Comparison of ENCODE assay signal across 15 cellular contexts in genomic region chr2:171718720-171719119, GRCh38. TPM values are rescaled to one million over a fixed set of nuclear protein-coding genes. Genes with fewer than 3 reads are reported as not detected.
DNase-seq lines count a peak whose midpoint lies in the region; ATAC-seq and TF ChIP-seq lines count a peak whose summit lies in the region.
"Had no signal": no experiment of that assay in that cellular context is flagged by ENCODE, and none has a peak within 500 bp of the region (broad histone marks: within the 10 kb centered on the region; RNA-seq: fewer than 3 reads in every experiment).

No MANE protein-coding gene starts in this region.

- TF ChIP-seq CTCF in Peyer's patch (IDR thresholded peaks at IDR 0.05): no peak

- no peak for DNase-seq in activated naive CD8-positive, alpha-beta T cell treated with anti-CD3 and anti-CD28 coated beads, Interleukin-2, amount 50 U/mL, for 24 hours
- DNase-seq in activated naive CD8-positive, alpha-beta T cell treated with anti-CD3 and anti-CD28 coated beads for 36 hours: no peak
- DNase-seq in NOMO-1 treated with DMSO at 0.1 percent for 48 hours (lab: John Stamatoyannopoulos, UW; ENCODE audit: unreplicated experiment): no peak
- DNase-seq in NCI-H2171 (lab: John Stamatoyannopoulos, UW): no peak
- DNase-seq in nucleus accumbens (lab: John Stamatoyannopoulos, UW): no peak
- DNase-seq in Peyer's patch: no peak
- DNase-seq: head of caudate nucleus, kidney glomerular epithelial cell, NCI-H2029 treated with DMSO at 0.1 percent for 48 hours, NCI-H82, SHP77, T1000 had no signal

- H3K4me3 ChIP-seq in Peyer's patch: no peak overlapping the region

- H3K27me3 ChIP-seq in Peyer's patch: no peaks in the 10 kb centered on the region

- peaks cover 0 to 33% (median 0%) of the 10 kb centered on the region in 3 donors for H3K36me3 ChIP-seq in Peyer's patch

- H3K9me3 Mint-ChIP-seq in activated naive CD8-positive, alpha-beta T cell treated with anti-CD3 and anti-CD28 coated beads, Interleukin-2, amount 50 U/mL, for 24 hours: no peaks in the 10 kb centered on the region
- H3K9me3 Mint-ChIP-seq in activated naive CD8-positive, alpha-beta T cell treated with anti-CD3 and anti-CD28 coated beads for 36 hours: no peaks in the 10 kb centered on the region

- peaks cover 8% of the 10 kb centered on the region for H3K36me3 Mint-ChIP-seq in activated naive CD8-positive, alpha-beta T cell treated with anti-CD3 and anti-CD28 coated beads, Interleukin-2, amount 50 U/mL, for 24 hours (ENCODE audit: low read depth)
- H3K36me3 Mint-ChIP-seq in activated naive CD8-positive, alpha-beta T cell treated with anti-CD3 and anti-CD28 coated beads for 36 hours: peaks cover 7% of the 10 kb centered on the region

- no peaks in the 10 kb centered on the region for H3K4me1 ChIP-seq in Peyer's patch

- no peaks in the 10 kb centered on the region for H3K27me3 Mint-ChIP-seq in activated naive CD8-positive, alpha-beta T cell treated with anti-CD3 and anti-CD28 coated beads, Interleukin-2, amount 50 U/mL, for 24 hours
- H3K27me3 Mint-ChIP-seq in activated naive CD8-positive, alpha-beta T cell treated with anti-CD3 and anti-CD28 coated beads for 36 hours: no peaks in the 10 kb centered on the region

- peak; percentile 33 for ATAC-seq in activated naive CD8-positive, alpha-beta T cell treated with anti-CD3 and anti-CD28 coated beads, Interleukin-2, amount 50 U/mL, for 24 hours
- ATAC-seq in GM21619 (IDR thresholded peaks at IDR 0.05; ENCODE audit: unreplicated experiment): peak; percentile 94
- peak; percentile 97 for ATAC-seq in HG03066 (IDR thresholded peaks at IDR 0.05; ENCODE audit: low read depth, unreplicated experiment)

- H3K27ac Mint-ChIP-seq in activated naive CD8-positive, alpha-beta T cell treated with anti-CD3 and anti-CD28 coated beads, Interleukin-2, amount 50 U/mL, for 24 hours: no peak overlapping the region
- no peak overlapping the region for H3K27ac Mint-ChIP-seq in activated naive CD8-positive, alpha-beta T cell treated with anti-CD3 and anti-CD28 coated beads for 36 hours

- no peaks in the 10 kb centered on the region for H3K4me1 Mint-ChIP-seq in activated naive CD8-positive, alpha-beta T cell treated with anti-CD3 and anti-CD28 coated beads, Interleukin-2, amount 50 U/mL, for 24 hours
- no peaks in the 10 kb centered on the region for H3K4me1 Mint-ChIP-seq in activated naive CD8-positive, alpha-beta T cell treated with anti-CD3 and anti-CD28 coated beads for 36 hours

- no peak overlapping the region for H3K27ac ChIP-seq in Peyer's patch
- H3K27ac ChIP-seq: epithelial cell of prostate had no signal

- H3K4me3 Mint-ChIP-seq in activated naive CD8-positive, alpha-beta T cell treated with anti-CD3 and anti-CD28 coated beads, Interleukin-2, amount 50 U/mL, for 24 hours: no peak overlapping the region
- no peak overlapping the region for H3K4me3 Mint-ChIP-seq in activated naive CD8-positive, alpha-beta T cell treated with anti-CD3 and anti-CD28 coated beads for 36 hours

- no peak for TF ChIP-seq POLR2A in Peyer's patch (IDR thresholded peaks at IDR 0.05)

- no peaks in the 10 kb centered on the region for H3K9me3 ChIP-seq in Peyer's patch

RNA-seq across cellular contexts. Expression of gene DYNC1I2, which starts 31.5 kb away (rescaled TPM):
- 10 to 100 TPM; 41.5 to 44.1 TPM for total RNA-seq in activated naive CD8-positive, alpha-beta T cell treated with anti-CD3 and anti-CD28 coated beads for 36 hours
- 100 to 1,000 TPM in 1 of 4 donors, 10 to 100 TPM in 3; 72.4 to 153 (median 86.0) TPM for total RNA-seq in Peyer's patch

Comparison
In these comparisons a context has a peak if more than half of its experiments do, and no peak if none do; other contexts are left out.
1. ATAC-seq: peak in every context shown above with its lines; median percentile 97 in HG03066; 94 in GM21619; 33 in activated naive CD8-positive, alpha-beta T cell treated with anti-CD3 and anti-CD28 coated beads, Interleukin-2, amount 50 U/mL, for 24 hours.